33 cellular contexts compared by ENCODE assay signal in the genomic region with DNA sequence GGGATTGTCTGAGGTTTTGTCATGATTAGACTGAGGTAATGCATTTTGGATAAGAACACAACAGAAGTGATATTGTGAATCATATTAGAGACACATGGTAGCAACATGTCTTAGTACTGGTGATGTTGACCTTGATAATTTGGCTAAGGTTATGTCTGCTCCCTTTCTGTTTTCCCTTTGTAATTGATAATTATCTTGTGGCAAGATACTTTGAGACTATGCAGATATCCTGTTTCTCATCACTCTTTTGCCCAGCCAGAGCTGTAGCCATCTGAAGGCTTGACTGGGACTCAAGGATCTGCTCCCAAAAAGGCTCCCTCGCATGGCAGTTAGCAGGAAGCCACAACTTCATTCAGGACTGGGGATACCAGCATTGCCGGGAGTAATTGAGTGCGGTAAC.
"Had no signal": no experiment of that assay in that cellular context is flagged by ENCODE, and none has a peak within 500 bp of the region (broad histone marks: within the 10 kb centered on the region; RNA-seq: fewer than 3 reads in every experiment).

No MANE protein-coding gene starts in this region.

- H3K4me3 ChIP-seq: adrenal gland, ascending aorta, body of pancreas, breast epithelium, cardiac muscle cell, colonic mucosa had no signal

- H3K27me3 ChIP-seq: ascending aorta, body of pancreas, breast epithelium, cardiac muscle cell, colonic mucosa had no signal

- ATAC-seq: activated naive CD4-positive, alpha-beta T cell treated with anti-CD3 and anti-CD28 coated beads, Interleukin-2, amount 50 U/mL, for 72 hours; activated naive CD8-positive, alpha-beta T cell treated with anti-CD3 and anti-CD28 coated beads, Interleukin-2, amount 50 U/mL, for 24 hours; activated T-cell treated with anti-CD3 and anti-CD28 coated beads, Interleukin-2, amount 50 U/mL, for 4 hours; activated T-cell treated with anti-CD3 and anti-CD28 coated beads, Interleukin-2, amount 50 U/mL, for 72 hours; activated T-helper 17 cell treated with anti-CD3 and anti-CD28 coated beads, Interleukin-2, amount 50 U/mL, for 72 hours; body of pancreas had no signal

- DNase-seq: activated effector memory CD4-positive, alpha-beta T cell treated with anti-CD3 and anti-CD28 coated beads, Interleukin-2, amount 50 U/mL, for 16 hours; activated effector memory CD4-positive, alpha-beta T cell treated with Interleukin-2 at 50 U/mL for 16 hours; activated gamma-delta T cell; activated gamma-delta T cell treated with Interleukin-2 at 50 U/mL for 16 hours; activated naive CD4-positive, alpha-beta T cell; activated naive CD4-positive, alpha-beta T cell treated with anti-CD3 and anti-CD28 coated beads for 36 hours; activated naive CD4-positive, alpha-beta T cell treated with anti-CD3 and anti-CD28 coated beads, Interleukin-2, amount 10 ng/mL, durations not matched to agents 7 days and 5 days; activated naive CD4-positive, alpha-beta T cell treated with anti-CD3 and anti-CD28 coated beads, Interleukin-2, amount 50 U/mL, for 16 hours; activated naive CD4-positive, alpha-beta T cell treated with Interleukin-2 at 50 U/mL for 16 hours; activated naive CD8-positive, alpha-beta T cell treated with anti-CD3 and anti-CD28 coated beads for 36 hours; activated naive CD8-positive, alpha-beta T cell treated with anti-CD3 and anti-CD28 coated beads, Interleukin-2, amount 10 ng/mL, durations not matched to agents 7 days and 5 days; activated naive CD8-positive, alpha-beta T cell treated with anti-CD3 and anti-CD28 coated beads, Interleukin-2, amount 50 U/mL, for 24 hours; activated T-cell treated with anti-CD3 and anti-CD28 coated beads, Interleukin-2, amount 50 U/mL, for 4 hours; activated T-cell treated with anti-CD3 and anti-CD28 coated beads, Interleukin-2, amount 50 U/mL, for 48 hours; activated T-cell treated with anti-CD3 and anti-CD28 coated beads, Interleukin-2, amount 50 U/mL, for 72 hours; adrenal gland; amniotic stem cell; amygdala; anterior cingulate cortex; aorta; body of pancreas; brain microvascular endothelial cell; caudate nucleus; central memory CD4-positive, alpha-beta T cell; cerebellar nuclear complex; colonic mucosa had no signal

- H3K27ac ChIP-seq: adrenal gland, ascending aorta, body of pancreas, brain microvascular endothelial cell, breast epithelium, cardiac muscle cell, colonic mucosa had no signal

- H3K36me3 ChIP-seq: adrenal gland, ascending aorta, brain microvascular endothelial cell, breast epithelium, cardiac muscle cell, colonic mucosa had no signal

- H3K9me3 ChIP-seq: adrenal gland, ascending aorta, body of pancreas, breast epithelium, colonic mucosa had no signal

- H3K4me1 ChIP-seq: adrenal gland, ascending aorta, body of pancreas, breast epithelium, colonic mucosa had no signal

- FAIRE-seq: astrocyte, colon had no signal
